In the genomic region with DNA sequence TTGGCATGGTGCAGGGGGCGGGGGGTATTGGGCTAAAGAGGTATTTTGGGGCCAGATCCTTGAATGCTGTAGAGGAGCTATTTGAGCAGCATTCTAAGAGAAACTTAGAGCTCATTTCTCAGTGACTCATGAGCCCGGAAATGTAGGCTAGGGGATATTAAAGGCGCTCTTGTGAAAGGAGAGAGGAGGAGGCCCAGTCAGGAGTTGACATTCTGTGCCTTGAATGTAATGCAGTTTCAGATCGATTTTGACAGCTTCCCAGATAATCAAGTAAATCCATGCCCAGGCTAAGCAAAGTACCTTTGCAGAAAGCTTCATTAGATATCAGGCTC, we compare ENCODE assay signal across 8 cellular contexts. TPM values are rescaled to one million over a fixed set of nuclear protein-coding genes. Genes with fewer than 3 reads are reported as not detected.
DNase-seq lines count a peak whose midpoint lies in the region; ATAC-seq and TF ChIP-seq lines count a peak whose summit lies in the region.

No MANE protein-coding gene starts in this region.

- TF ChIP-seq CTCF in vagina (IDR thresholded peaks at IDR 0.05) = no peak

- H3K9me3 Mint-ChIP-seq in naive thymus-derived CD8-positive, alpha-beta T cell = no peaks in the 10 kb centered on the region

- H3K4me3 Mint-ChIP-seq in naive thymus-derived CD8-positive, alpha-beta T cell = peak overlapping the region; percentile 92 to 99 (median 96)

- H3K27ac Mint-ChIP-seq in naive thymus-derived CD8-positive, alpha-beta T cell = peak overlapping the region; percentile 79 to 98 (median 94)

- POLR2A ChIA-PET in naive thymus-derived CD8-positive, alpha-beta T cell (lab: Charles Lee) = interaction anchor here (0.7 to 2.9 kb wide), 16 partner anchors 9 to 84 kb away, joined by 3 to 44 read pairs (median 5); no protein-coding TSS in a partner anchor

- peak overlapping the region; percentile 95 for H3K27ac ChIP-seq in vagina

- H3K4me1 Mint-ChIP-seq in naive thymus-derived CD8-positive, alpha-beta T cell = peaks cover 27 to 63% (median 55%) of the 10 kb centered on the region in 4 donors

- no peaks in the 10 kb centered on the region for H3K27me3 Mint-ChIP-seq in naive thymus-derived CD8-positive, alpha-beta T cell

- peaks cover 0 to 7% (median 0%) of the 10 kb centered on the region in 3 donors for H3K36me3 Mint-ChIP-seq in naive thymus-derived CD8-positive, alpha-beta T cell

- no peaks in the 10 kb centered on the region for H3K36me3 ChIP-seq in vagina

- TF ChIP-seq POLR2A in vagina (IDR thresholded peaks at IDR 0.05) = no peak

- H3K4me3 ChIP-seq in vagina = peak overlapping the region; percentile 83 to 95

- H3K9me3 ChIP-seq in vagina = no peaks in the 10 kb centered on the region

- ATAC-seq in esophagus mucosa (peak; percentile 47), HG02571 (IDR thresholded peaks at IDR 0.05; ENCODE audit: unreplicated experiment) (no peak)
- ATAC-seq in naive thymus-derived CD8-positive, alpha-beta T cell = peak; percentile 60 to 66

- intact Hi-C loops in vagina (cut with DNase I) = no loop called here

- no peaks in the 10 kb centered on the region for H3K27me3 ChIP-seq in vagina

- in situ Hi-C loops in KBM-7 (cut with MboI; ENCODE audit: low pct_unique_long_range_greater_than_20kb, low sequenced_read_pairs) = no loop called here

- DNase-seq in NCI-H82 (lab: John Stamatoyannopoulos, UW) (peak; percentile 55), NCI-H82 treated with DMSO at 0.1 percent for 48 hours (lab: John Stamatoyannopoulos, UW; ENCODE audit: unreplicated experiment) (no peak), KBM-7 (peak; percentile 63), vagina (ENCODE audit: extremely low spot score in 2 of 2) (no peak)
- peak; percentile 21 for DNase-seq in activated CD4-positive, alpha-beta T cell treated with anti-CD3 and anti-CD28 coated beads, Interleukin-2, amount 50 U/mL, for 1 hour
- DNase-seq in naive thymus-derived CD8-positive, alpha-beta T cell = peak in 8 of 10 donors; percentile 21 to 53 (median 36)

- peaks cover 57% of the 10 kb centered on the region for H3K4me1 ChIP-seq in vagina

RNA-seq across cellular contexts. Expression of a gene that starts 1.4 kb away (rescaled TPM):
- total RNA-seq in esophagus mucosa (50.8 TPM), vagina (59.4 TPM)
- 100 to 1,000 TPM in 1 of 2 experiments, 10 to 100 TPM in 1; 95.5 to 107 TPM for total RNA-seq in naive thymus-derived CD8-positive, alpha-beta T cell
- 10 to 100 TPM; 62.5 to 81.5 (median 67.1) TPM for polyA plus RNA-seq in naive thymus-derived CD8-positive, alpha-beta T cell

Comparison
In these comparisons a context has a peak if more than half of its experiments do, and no peak if none do; other contexts are left out.
1. DNase-seq: peak in NCI-H82 (single experiment), KBM-7 (single experiment), activated CD4-positive, alpha-beta T cell treated with anti-CD3 and anti-CD28 coated beads, Interleukin-2, amount 50 U/mL, for 1 hour (single experiment) and naive thymus-derived CD8-positive, alpha-beta T cell (8 of 10); none in NCI-H82 treated with DMSO at 0.1 percent for 48 hours (single experiment) and vagina (0 of 2).